In genomic region chr2:177143444-177143843, GRCh38 we compare ENCODE assay signal across 8 cellular contexts.
DNase-seq lines count a peak whose midpoint lies in the region; ATAC-seq, FAIRE-seq and TF ChIP-seq lines count a peak whose summit lies in the region.
"Had no signal": no experiment of that assay in that cellular context is flagged by ENCODE, and none has a peak within 500 bp of the region (broad histone marks: within the 10 kb centered on the region; RNA-seq: fewer than 3 reads in every experiment).

No MANE protein-coding gene starts in this region.

- TF ChIP-seq POLR2A in H54 (IDR thresholded peaks at IDR 0.05; ENCODE audit: low read depth, low read length) (no peak), sigmoid colon (IDR thresholded peaks at IDR 0.05) (no peak)

- TF ChIP-seq CTCF in RWPE2 (IDR thresholded peaks at IDR 0.05; ENCODE audit: poor library complexity, severe bottlenecking) (no peak), fibroblast of mammary gland (conservative IDR thresholded peaks at IDR 0.05; ENCODE audit: control insufficient read depth, insufficient read depth, low read depth, low read length) (no peak), sigmoid colon (IDR thresholded peaks at IDR 0.05) (no peak)

- intact Hi-C loops in sigmoid colon (cut with DNase I), result loop anchor here (5.0 to 10.0 kb wide), 2 partner anchors 66 to 159 kb away; no protein-coding TSS in a partner anchor

- TF ChIP-seq EP300 in sigmoid colon (IDR thresholded peaks at IDR 0.05), result peak in 3 of 4 donors; percentile 49 to 73 (median 65)

- H3K9me3 ChIP-seq in RWPE2 (ENCODE audit: severe bottlenecking), result no peaks in the 10 kb centered on the region
- no peaks in the 10 kb centered on the region for H3K9me3 ChIP-seq in sigmoid colon

- 29 to 58% methylated on average over 5 of the region's 5 CpGs for WGBS in sigmoid colon, 2 donors

- H3K4me1 ChIP-seq in RWPE2 (ENCODE audit: insufficient read depth, poor library complexity, severe bottlenecking) (no peaks in the 10 kb centered on the region), sigmoid colon (peaks cover 0 to 11% (median 4%) of the 10 kb centered on the region in 4 donors)

- H3K4me3 ChIP-seq in RWPE2 (ENCODE audit: severe bottlenecking) (no peak overlapping the region), fibroblast of mammary gland (ENCODE audit: control insufficient read depth, low read depth, low read length) (no peak overlapping the region), sigmoid colon (no peak overlapping the region)

- H3K36me3 ChIP-seq in RWPE2 (ENCODE audit: low read depth) (no peaks in the 10 kb centered on the region), sigmoid colon (no peaks in the 10 kb centered on the region)

- H3K27me3 ChIP-seq in RWPE2 (ENCODE audit: insufficient read depth, poor library complexity, severe bottlenecking), result peaks cover 15% of the 10 kb centered on the region
- H3K27me3 ChIP-seq in sigmoid colon, result peaks cover 0 to 6% (median 0%) of the 10 kb centered on the region in 3 donors

- peak; percentile 96 for FAIRE-seq in H54 (lab: Jason Lieb, UNC)

- H3K27ac ChIP-seq in RWPE2 (ENCODE audit: poor library complexity, severe bottlenecking) (no peak overlapping the region), sigmoid colon (no peak overlapping the region)
- H3K27ac ChIP-seq: KMS-11 had no signal

- DNase-seq in H54 (ENCODE audit: insufficient read length, low spot score) (peak; percentile 32), RWPE2 (ENCODE audit: low spot score) (no peak), fibroblast of mammary gland (ENCODE audit: low read depth) (peak; percentile 87), sigmoid colon (peak; percentile 82), hypothalamus (lab: John Stamatoyannopoulos, UW) (no peak), NCI-H2081 treated with DMSO at 0.1 percent for 48 hours (lab: John Stamatoyannopoulos, UW) (no peak), C1 segment of cervical spinal cord (lab: John Stamatoyannopoulos, UW) (no peak)

- peak; percentile 98 for ATAC-seq in RWPE2 (ENCODE audit: low read depth)

Comparison
In these comparisons a context has a peak if more than half of its experiments do, and no peak if none do; other contexts are left out.
1. DNase-seq: peak in H54 (single experiment), fibroblast of mammary gland (single experiment) and sigmoid colon (single experiment); none in RWPE2 (single experiment), hypothalamus (0 of 51), NCI-H2081 treated with DMSO at 0.1 percent for 48 hours (single experiment) and C1 segment of cervical spinal cord (0 of 14).